Comparison of ENCODE assay signal across 1 cellular context in genomic region chr1:171188388-171189266, GRCh38.
TF ChIP-seq lines count a peak whose summit lies in the region.

No MANE protein-coding gene starts in this region.

TF ChIP-seq in GM23338, 12 proteins besides CTCF, POLR2A, EP300 and RAD21 (continued from another document):
- TF ChIP-seq ZNF462 (CRISPR knock-in tag; IDR thresholded peaks at IDR 0.05): no peak
- TF ChIP-seq NANOG (IDR thresholded peaks at IDR 0.05; ENCODE audit: borderline replicate concordance): no peak
